Comparison of ENCODE assay signal across 1 cellular context in genomic region chr15:40338921-40339620, GRCh38.
TF ChIP-seq lines count a peak whose summit lies in the region.

No MANE protein-coding gene starts in this region.

TF ChIP-seq in Ishikawa, 13 proteins besides CTCF, POLR2A, EP300 and RAD21 (continued from another document):
- TF ChIP-seq USF1 (IDR thresholded peaks at IDR 0.05) (no peak), CREB1 (IDR thresholded peaks at IDR 0.05; ENCODE audit: low read depth) (no peak), CEBPB (IDR thresholded peaks at IDR 0.05) (no peak), ZBTB7A (IDR thresholded peaks at IDR 0.05; ENCODE audit: low read depth) (no peak), TEAD4 (IDR thresholded peaks at IDR 0.05) (peak; percentile 90), EGR1 (IDR thresholded peaks at IDR 0.05) (no peak), TAF1 (IDR thresholded peaks at IDR 0.05; ENCODE audit: low read depth) (no peak)
